In the genomic region with DNA sequence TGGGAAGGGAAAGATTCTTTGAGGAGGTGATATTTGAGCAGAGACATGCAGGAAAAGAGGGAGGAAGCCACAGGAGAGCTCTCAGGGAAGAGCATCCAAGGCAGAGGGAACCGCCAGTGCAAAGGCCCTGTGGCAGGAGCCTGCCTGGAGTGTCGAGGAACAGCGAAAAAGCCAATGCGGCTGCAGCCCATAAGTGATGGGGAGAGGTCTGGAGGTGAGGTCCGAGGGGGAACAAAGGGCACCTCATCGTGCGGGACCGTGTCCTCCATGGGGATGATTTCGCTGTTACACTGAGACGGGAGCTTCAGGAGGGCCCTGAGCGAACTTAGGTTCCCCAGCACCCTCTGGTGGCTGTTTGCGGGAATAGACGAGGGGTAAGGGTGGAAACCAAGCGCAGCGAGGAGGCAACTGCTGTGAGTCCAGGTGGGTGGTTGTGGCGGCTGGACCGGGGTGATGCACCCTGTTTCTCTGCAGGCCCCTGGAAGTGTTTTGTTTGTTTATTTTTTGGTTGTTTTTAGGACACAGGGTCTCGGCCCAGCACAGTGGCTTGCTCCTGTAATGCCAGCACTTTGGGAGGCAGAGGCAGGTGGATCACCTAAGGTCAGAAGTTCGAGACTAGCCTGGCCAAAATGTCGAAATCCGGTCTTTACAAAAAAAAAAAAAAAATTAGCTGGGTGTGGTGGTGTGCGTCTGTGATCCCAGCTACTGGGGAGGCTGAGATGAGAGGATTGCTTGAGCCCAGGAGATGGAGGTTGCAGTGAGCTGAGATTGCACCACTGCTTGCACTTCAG, we compare ENCODE assay signal across 8 cellular contexts. TPM values are rescaled to one million over a fixed set of nuclear protein-coding genes. Genes with fewer than 3 reads are reported as not detected.
DNase-seq lines count a peak whose midpoint lies in the region; ATAC-seq and TF ChIP-seq lines count a peak whose summit lies in the region.

No MANE protein-coding gene starts in this region.

- DNase-seq in ACHN (peak; percentile 71), GM19238 (ENCODE audit: insufficient read length, low spot score) (peak; percentile 60), NCI-H2196 treated with DMSO at 0.1 percent for 48 hours (lab: John Stamatoyannopoulos, UW; ENCODE audit: unreplicated experiment) (peak; percentile 48), caudate nucleus (lab: John Stamatoyannopoulos, UW) (peak in 49 of 61 donors; percentile 6 to 77 (median 34)), left lung (peak; percentile 63 to 84)
- DNase-seq in activated CD4-positive, CD25-positive, alpha-beta regulatory T cell treated with anti-CD3 and anti-CD28 coated beads, Interleukin-2, amount 50 U/mL, for 16 hours (ENCODE audit: low read depth, low spot score) = peak; percentile 24
- DNase-seq in stimulated activated CD4-positive, alpha-beta T cell treated with anti-CD3 and anti-CD28 coated beads, TNF-alpha, amount 100 ng/mL, for 1 hour (ENCODE audit: low read depth in 3 of 3, low spot score in 1 of 3) = peak; percentile 37 to 64 (median 44)

- in situ Hi-C loops in ACHN (cut with HindIII; ENCODE audit: low pct_ligation_motif_present, low pct_unique_long_range_greater_than_20kb, low sequenced_read_pairs) = no loop called here

- intact Hi-C loops in left lung (cut with DNase I) = loop anchor here (10.0 kb wide), 3 partner anchors 193 to 413 kb away; a partner anchor contains a TSS

- H3K4me1 ChIP-seq in left lung = no peaks in the 10 kb centered on the region

- ATAC-seq in left lung (peak; percentile 96), HG02973 (IDR thresholded peaks at IDR 0.05; ENCODE audit: unreplicated experiment) (no peak)

- peaks cover 0 to 13% of the 10 kb centered on the region in 2 donors for H3K36me3 ChIP-seq in left lung

- H3K9me3 ChIP-seq in left lung = no peaks in the 10 kb centered on the region

- peaks cover 0 to 2% of the 10 kb centered on the region in 2 donors for H3K27me3 ChIP-seq in left lung

- TF ChIP-seq CTCF in left lung (IDR thresholded peaks at IDR 0.05) = peak; percentile 72 to 82

- H3K27ac ChIP-seq in caudate nucleus (ENCODE audit: low read depth, low read length) = no peak overlapping the region
- no peak overlapping the region for H3K27ac ChIP-seq in left lung

- no peak overlapping the region for H3K4me3 ChIP-seq in left lung

RNA-seq across cellular contexts. Expression of a gene that starts 5.9 kb away (rescaled TPM):
- 100 to 1,000 TPM; 195 to 263 TPM for total RNA-seq in left lung

RNA-seq across cellular contexts. Expression of a gene that starts 38.0 kb away (rescaled TPM):
- total RNA-seq in left lung = 100 to 1,000 TPM; 130 to 157 TPM
